In the genomic region with DNA sequence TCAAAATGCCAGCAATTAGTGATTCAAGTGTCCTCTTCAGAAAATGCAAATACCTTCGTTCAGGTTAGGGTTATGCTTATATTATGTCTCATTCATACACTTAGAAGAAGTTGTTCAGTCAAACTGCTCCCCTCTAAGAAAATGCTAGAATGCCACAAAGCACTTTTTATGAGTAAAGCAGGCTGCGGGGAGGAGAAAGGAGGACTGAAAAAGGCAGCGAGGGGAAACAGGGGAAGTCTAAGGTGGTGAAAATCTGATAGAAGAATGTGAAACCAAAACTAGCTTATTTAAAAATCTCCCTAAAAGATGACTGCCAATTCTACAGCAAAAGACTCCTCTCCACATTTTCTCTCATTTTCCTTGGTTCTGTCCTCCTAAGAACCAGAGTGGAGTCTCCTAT, we compare ENCODE assay signal across 11 cellular contexts.
DNase-seq lines count a peak whose midpoint lies in the region; ATAC-seq and TF ChIP-seq lines count a peak whose summit lies in the region.
"Had no signal": no experiment of that assay in that cellular context is flagged by ENCODE, and none has a peak within 500 bp of the region (broad histone marks: within the 10 kb centered on the region; RNA-seq: fewer than 3 reads in every experiment).

No MANE protein-coding gene starts in this region.

- H3K9me3 ChIP-seq in PC-3 (ENCODE audit: low read length): no peaks in the 10 kb centered on the region

- no peaks in the 10 kb centered on the region for H3K9me2 ChIP-seq in PC-3 (replicated peaks; ENCODE audit: low read length)

- H3K9me3 Mint-ChIP-seq in nephron progenitor cell: peaks cover 29% of the 10 kb centered on the region
- H3K9me3 Mint-ChIP-seq in natural killer cell treated with Interleukin-12 subunit alpha and Interleukin-12 subunit beta and Interleukin-15 and Interleukin-18, amount 100 ng/mL, for 72 hours: peaks cover 17% of the 10 kb centered on the region

- H3K4me1 ChIP-seq in PC-3 (ENCODE audit: insufficient read depth, low read length): no peaks in the 10 kb centered on the region

- H3K9ac ChIP-seq in PC-3 (ENCODE audit: low read length): no peak overlapping the region

- no peak overlapping the region for H3K4me2 ChIP-seq in PC-3 (ENCODE audit: low read length)

- no peaks in the 10 kb centered on the region for H4K20me1 ChIP-seq in PC-3 (ENCODE audit: low read length)

- H3K27me3 Mint-ChIP-seq in nephron progenitor cell (ENCODE audit: low read depth, poor library complexity): no peaks in the 10 kb centered on the region
- no peaks in the 10 kb centered on the region for H3K27me3 Mint-ChIP-seq in natural killer cell treated with Interleukin-12 subunit alpha and Interleukin-12 subunit beta and Interleukin-15 and Interleukin-18, amount 100 ng/mL, for 72 hours

- POLR2A ChIA-PET in PC-3 (lab: Charles Lee; ENCODE audit: unreplicated experiment): no interaction called here

- intact Hi-C loops in PC-3 (cut with micrococcal nuclease): no loop called here

- H2AFZ ChIP-seq in PC-3 (ENCODE audit: low read length): no peak overlapping the region

- no peaks in the 10 kb centered on the region for H3K79me2 ChIP-seq in PC-3 (ENCODE audit: low read length)

- no peaks in the 10 kb centered on the region for H3K36me3 ChIP-seq in PC-3 (ENCODE audit: low read depth, low read length)

- H3K4me3 ChIP-seq in choroid plexus epithelial cell (ENCODE audit: low read depth, low read length) (no peak overlapping the region), PC-3 (ENCODE audit: low read length) (no peak overlapping the region)

- DNase-seq in choroid plexus epithelial cell (ENCODE audit: low read depth): peak; percentile 15
- no peak for DNase-seq in nephron progenitor cell
- no peak for DNase-seq in DMS53 treated with DMSO at 0.1 percent for 48 hours (lab: John Stamatoyannopoulos, UW; ENCODE audit: unreplicated experiment)
- no peak for DNase-seq in PC-3
- DNase-seq in natural killer cell treated with Interleukin-12 subunit alpha and Interleukin-12 subunit beta and Interleukin-15 and Interleukin-18, amount 100 ng/mL, for 72 hours (ENCODE audit: low spot score): no peak

- ATAC-seq in GM18907 (IDR thresholded peaks at IDR 0.05; ENCODE audit: unreplicated experiment): peak; percentile 78
- ATAC-seq in GM21576 (IDR thresholded peaks at IDR 0.05; ENCODE audit: unreplicated experiment): peak; percentile 78
- ATAC-seq in HG03108 (IDR thresholded peaks at IDR 0.05; ENCODE audit: unreplicated experiment): peak; percentile 73
- ATAC-seq in PC-3: no peak
- no peak for ATAC-seq in natural killer cell treated with Interleukin-12 subunit alpha and Interleukin-12 subunit beta and Interleukin-15 and Interleukin-18, amount 100 ng/mL, for 72 hours
- ATAC-seq: HepG2, Right ventricle myocardium inferior had no signal

- H3K27ac Mint-ChIP-seq in nephron progenitor cell: no peak overlapping the region
- H3K27ac Mint-ChIP-seq in natural killer cell treated with Interleukin-12 subunit alpha and Interleukin-12 subunit beta and Interleukin-15 and Interleukin-18, amount 100 ng/mL, for 72 hours: no peak overlapping the region

- no peak overlapping the region for H3K27ac ChIP-seq in PC-3 (ENCODE audit: low read length)
- H3K27ac ChIP-seq: VCaP had no signal

- no peak for TF ChIP-seq CTCF in choroid plexus epithelial cell (conservative IDR thresholded peaks at IDR 0.05; ENCODE audit: low read depth, low read length)
- TF ChIP-seq CTCF in nephron progenitor cell (IDR thresholded peaks at IDR 0.05): no peak
- TF ChIP-seq CTCF in PC-3 (conservative IDR thresholded peaks at IDR 0.05; ENCODE audit: low read depth, low read length): no peak

- no peaks in the 10 kb centered on the region for H3K27me3 ChIP-seq in PC-3 (ENCODE audit: low read length)

- CTCF ChIA-PET in PC-3 (lab: Charles Lee): no interaction called here

- BruUV-seq in PC-3 (replicated peaks; lab: Mats Ljungman, UMichigan): no TSS peak

- no peaks in the 10 kb centered on the region for H3F3A ChIP-seq in PC-3 (ENCODE audit: low read length, unreplicated experiment)

- no peak overlapping the region for H3K4me3 Mint-ChIP-seq in nephron progenitor cell
- H3K4me3 Mint-ChIP-seq in natural killer cell treated with Interleukin-12 subunit alpha and Interleukin-12 subunit beta and Interleukin-15 and Interleukin-18, amount 100 ng/mL, for 72 hours: no peak overlapping the region

- H3K36me3 Mint-ChIP-seq in nephron progenitor cell (ENCODE audit: low read depth): peaks cover 23% of the 10 kb centered on the region
- H3K36me3 Mint-ChIP-seq in natural killer cell treated with Interleukin-12 subunit alpha and Interleukin-12 subunit beta and Interleukin-15 and Interleukin-18, amount 100 ng/mL, for 72 hours: peaks cover 6% of the 10 kb centered on the region

- H3K4me1 Mint-ChIP-seq in nephron progenitor cell: no peaks in the 10 kb centered on the region
- no peaks in the 10 kb centered on the region for H3K4me1 Mint-ChIP-seq in natural killer cell treated with Interleukin-12 subunit alpha and Interleukin-12 subunit beta and Interleukin-15 and Interleukin-18, amount 100 ng/mL, for 72 hours (ENCODE audit: low read depth in 2 of 2)

Comparison
In these comparisons a context has a peak if more than half of its experiments do, and no peak if none do; other contexts are left out.
1. ATAC-seq: peak in GM18907 (single experiment), GM21576 (single experiment) and HG03108 (single experiment); none in PC-3 (single experiment) and natural killer cell treated with Interleukin-12 subunit alpha and Interleukin-12 subunit beta and Interleukin-15 and Interleukin-18, amount 100 ng/mL, for 72 hours (0 of 2).